In genomic region chr4:101284546-101284945, GRCh38 we compare ENCODE assay signal across 1 cellular context.
TF ChIP-seq lines count a peak whose summit lies in the region.

No MANE protein-coding gene starts in this region.

TF ChIP-seq in WTC11, 78 proteins besides CTCF, POLR2A, EP300 and RAD21 (continued from another document):
- TF ChIP-seq IRF1 (CRISPR knock-in tag; IDR thresholded peaks at IDR 0.05) = no peak
- no peak for TF ChIP-seq KAT7 (CRISPR knock-in tag; IDR thresholded peaks at IDR 0.05; ENCODE audit: borderline replicate concordance)
- TF ChIP-seq PREB (CRISPR knock-in tag; IDR thresholded peaks at IDR 0.05; ENCODE audit: borderline replicate concordance) = no peak
- TF ChIP-seq FOXP4 (CRISPR knock-in tag; IDR thresholded peaks at IDR 0.05) = no peak
- TF ChIP-seq AR (CRISPR knock-in tag; IDR thresholded peaks at IDR 0.05) = no peak
- TF ChIP-seq GTF2I (CRISPR knock-in tag; conservative IDR thresholded peaks at IDR 0.05) = no peak
- no peak for TF ChIP-seq ATF1 (CRISPR knock-in tag; IDR thresholded peaks at IDR 0.05)
- no peak for TF ChIP-seq EMX1 (CRISPR knock-in tag; IDR thresholded peaks at IDR 0.05)
- TF ChIP-seq RELA (CRISPR knock-in tag; IDR thresholded peaks at IDR 0.05; ENCODE audit: borderline replicate concordance) = no peak
- no peak for TF ChIP-seq ZNF416 (CRISPR knock-in tag; IDR thresholded peaks at IDR 0.05)
- TF ChIP-seq SMAD3 (CRISPR knock-in tag; IDR thresholded peaks at IDR 0.05; ENCODE audit: borderline replicate concordance) = no peak
- no peak for TF ChIP-seq ZBTB43 (CRISPR knock-in tag; IDR thresholded peaks at IDR 0.05)
- no peak for TF ChIP-seq NR1H2 (CRISPR knock-in tag; IDR thresholded peaks at IDR 0.05)
- no peak for TF ChIP-seq ZNF423 (CRISPR knock-in tag; IDR thresholded peaks at IDR 0.05)
- TF ChIP-seq CREB1 (CRISPR knock-in tag; IDR thresholded peaks at IDR 0.05) = no peak
